ENCODE assay signal across 10 cellular contexts in genomic region chr3:88189361-88189810, GRCh38. TPM values are rescaled to one million over a fixed set of nuclear protein-coding genes. Genes with fewer than 3 reads are reported as not detected.
DNase-seq lines count a peak whose midpoint lies in the region; ATAC-seq and TF ChIP-seq lines count a peak whose summit lies in the region.
"Had no signal": no experiment of that assay in that cellular context is flagged by ENCODE, and none has a peak within 500 bp of the region (broad histone marks: within the 10 kb centered on the region; RNA-seq: fewer than 3 reads in every experiment).

No MANE protein-coding gene starts in this region.

- no peak overlapping the region for H4K8ac ChIP-seq in mesenchymal stem cell (ENCODE audit: low read length)

- H3K23ac ChIP-seq in mesenchymal stem cell (ENCODE audit: low read length in 2 of 2) = no peak overlapping the region

- H2AK5ac ChIP-seq in mesenchymal stem cell (ENCODE audit: low read length, severe bottlenecking) = no peak overlapping the region

- WGBS in mesenchymal stem cell = 96% methylated on average over 11 of the region's 11 CpGs

- no peak overlapping the region for H2BK5ac ChIP-seq in mesenchymal stem cell (ENCODE audit: low read depth, low read length, poor library complexity, severe bottlenecking)

- H3K4me2 ChIP-seq in mesenchymal stem cell (ENCODE audit: low read length, poor library complexity, severe bottlenecking) = no peak overlapping the region

- H3K4me3 ChIP-seq in HAP-1 = no peak overlapping the region
- no peak overlapping the region for H3K4me3 ChIP-seq in mesenchymal stem cell (ENCODE audit: insufficient read depth in 1 of 2, low read depth in 1 of 2, low read length in 2 of 2)
- H3K4me3 ChIP-seq: esophagus muscularis mucosa had no signal

- peaks cover 10% of the 10 kb centered on the region for H3K9me3 Mint-ChIP-seq in activated T-helper 17 cell treated with anti-CD3 and anti-CD28 coated beads, Interleukin-2, amount 50 U/mL, for 72 hours

- H2BK12ac ChIP-seq in mesenchymal stem cell (ENCODE audit: low read length in 2 of 2) = no peak overlapping the region

- H3K27me3 Mint-ChIP-seq in activated T-helper 17 cell treated with anti-CD3 and anti-CD28 coated beads, Interleukin-2, amount 50 U/mL, for 72 hours = no peaks in the 10 kb centered on the region
- H3K27me3 Mint-ChIP-seq: naive B cell had no signal

- H3K27me3 ChIP-seq in HAP-1 (ENCODE audit: low read depth) (no peaks in the 10 kb centered on the region), mesenchymal stem cell (ENCODE audit: control insufficient read depth in 1 of 2, insufficient read depth in 1 of 2, low read length in 2 of 2) (no peaks in the 10 kb centered on the region)
- H3K27me3 ChIP-seq: esophagus muscularis mucosa had no signal

- H3K36me3 Mint-ChIP-seq in activated T-helper 17 cell treated with anti-CD3 and anti-CD28 coated beads, Interleukin-2, amount 50 U/mL, for 72 hours (ENCODE audit: low read depth) = no peaks in the 10 kb centered on the region

- H2BK120ac ChIP-seq in mesenchymal stem cell (ENCODE audit: low read depth, low read length) = no peak overlapping the region

- in situ Hi-C loops in HAP-1 (cut with MboI; ENCODE audit: low sequenced_read_pairs) = no loop called here

- DNase-seq in GM20000 (ENCODE audit: low spot score) (peak; percentile 25), HAP-1 (ENCODE audit: low spot score in 2 of 2) (no peak), T1000 (lab: John Stamatoyannopoulos, UW) (no peak), mesenchymal stem cell (no peak), NCI-H146 (lab: John Stamatoyannopoulos, UW) (no peak)
- DNase-seq: naive B cell had no signal

- H3K27ac Mint-ChIP-seq in activated T-helper 17 cell treated with anti-CD3 and anti-CD28 coated beads, Interleukin-2, amount 50 U/mL, for 72 hours = peak overlapping the region; percentile 62
- H3K27ac Mint-ChIP-seq: naive B cell had no signal

- peaks cover 4% of the 10 kb centered on the region for H3K4me1 Mint-ChIP-seq in activated T-helper 17 cell treated with anti-CD3 and anti-CD28 coated beads, Interleukin-2, amount 50 U/mL, for 72 hours

- H3K4ac ChIP-seq in mesenchymal stem cell (ENCODE audit: low read depth in 1 of 2, low read length in 2 of 2) = no peak overlapping the region

- H3K9me3 ChIP-seq in HAP-1 (no peaks in the 10 kb centered on the region), mesenchymal stem cell (ENCODE audit: control insufficient read depth, low read length) (no peaks in the 10 kb centered on the region)

- ATAC-seq in GM18499 (IDR thresholded peaks at IDR 0.05; ENCODE audit: insufficient read depth, unreplicated experiment) (peak; percentile 93), HG03175 (IDR thresholded peaks at IDR 0.05; ENCODE audit: unreplicated experiment) (peak; percentile 83)
- peak; percentile 97 for ATAC-seq in activated T-helper 17 cell treated with anti-CD3 and anti-CD28 coated beads, Interleukin-2, amount 50 U/mL, for 72 hours (replicated peaks)

- H3K18ac ChIP-seq in mesenchymal stem cell (ENCODE audit: low read depth in 1 of 2, low read length in 2 of 2) = no peak overlapping the region

- no peaks in the 10 kb centered on the region; the same call in 1 of the 2 replicates for H3K4me1 ChIP-seq in HAP-1
- peaks cover 2% of the 10 kb centered on the region for H3K4me1 ChIP-seq in mesenchymal stem cell (ENCODE audit: control insufficient read depth, insufficient read depth, low read depth, low read length)
- H3K4me1 ChIP-seq: esophagus muscularis mucosa had no signal

- no peak overlapping the region for H4K91ac ChIP-seq in mesenchymal stem cell (ENCODE audit: low read length)

- no peak overlapping the region for H2BK15ac ChIP-seq in mesenchymal stem cell (ENCODE audit: low read depth, poor library complexity, severe bottlenecking)

- H3K14ac ChIP-seq in mesenchymal stem cell (ENCODE audit: low read length in 2 of 2) = no peak overlapping the region

- no peaks in the 10 kb centered on the region for H3K79me1 ChIP-seq in mesenchymal stem cell (replicated peaks; ENCODE audit: low read length, poor library complexity, severe bottlenecking)

- H2AFZ ChIP-seq in mesenchymal stem cell (ENCODE audit: low read depth, low read length) = no peak overlapping the region

- no peak for TF ChIP-seq CTCF in GM20000 (IDR thresholded peaks at IDR 0.05; ENCODE audit: extremely low read depth, missing control alignments)

- H3K4me3 Mint-ChIP-seq in activated T-helper 17 cell treated with anti-CD3 and anti-CD28 coated beads, Interleukin-2, amount 50 U/mL, for 72 hours = peak overlapping the region; percentile 39

- no peaks in the 10 kb centered on the region for H3K36me3 ChIP-seq in HAP-1 (replicated peaks)
- H3K36me3 ChIP-seq in mesenchymal stem cell (ENCODE audit: control insufficient read depth in 1 of 2, insufficient read depth in 2 of 2, low read depth in 1 of 2, low read length in 2 of 2) = no peaks in the 10 kb centered on the region
- H3K36me3 ChIP-seq: esophagus muscularis mucosa had no signal

- H3K27ac ChIP-seq in mesenchymal stem cell (ENCODE audit: low read length, poor library complexity, severe bottlenecking) = no peak overlapping the region
- H3K27ac ChIP-seq: esophagus muscularis mucosa had no signal

- no peak overlapping the region for H3K9ac ChIP-seq in mesenchymal stem cell (ENCODE audit: low read length)

RNA-seq across cellular contexts. Expression of gene C3orf38, which starts 39.6 kb away (rescaled TPM):
- total RNA-seq in activated T-helper 17 cell treated with anti-CD3 and anti-CD28 coated beads, Interleukin-2, amount 50 U/mL, for 72 hours = 10 to 100 TPM; 29.6 to 33.3 TPM
- polyA plus RNA-seq in mesenchymal stem cell (2013, experiment 1 of 2) = 16.7 TPM
- 18.1 TPM for polyA plus RNA-seq in mesenchymal stem cell (2013, experiment 2 of 2)
